ENCODE assay signal across 1 cellular context in the genomic region with DNA sequence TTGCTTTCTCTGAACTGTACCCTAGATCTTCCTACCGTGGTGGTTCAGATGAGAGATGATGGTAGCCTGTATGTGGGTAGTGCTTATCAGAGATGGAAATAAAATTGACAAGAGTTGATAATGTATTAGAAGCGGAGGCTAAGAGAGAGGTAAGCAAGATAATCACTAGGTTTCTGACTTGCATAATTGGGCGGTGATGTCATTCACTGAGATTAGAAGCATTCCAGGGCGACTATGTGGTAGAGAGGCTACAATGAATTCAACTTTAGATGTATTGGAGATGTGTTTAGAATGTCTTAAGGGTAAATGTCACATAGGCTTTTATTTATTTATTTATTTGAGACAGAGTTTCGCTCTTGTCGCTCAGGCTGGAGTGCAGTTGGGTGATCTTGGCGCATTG.
TF ChIP-seq lines count a peak whose summit lies in the region.

No MANE protein-coding gene starts in this region.

TF ChIP-seq in HepG2, 621 proteins besides CTCF, POLR2A, EP300 and RAD21 (continued from another document):
- no peak for TF ChIP-seq BORCS8-MEF2B (CRISPR knock-in tag; IDR thresholded peaks at IDR 0.05)
- no peak for TF ChIP-seq ZNF354B (CRISPR knock-in tag; IDR thresholded peaks at IDR 0.05)
